Comparison of ENCODE assay signal across 8 cellular contexts in genomic region chr20:16729565-16730460, GRCh38. TPM values are rescaled to one million over a fixed set of nuclear protein-coding genes. Genes with fewer than 3 reads are reported as not detected.
DNase-seq lines count a peak whose midpoint lies in the region; ATAC-seq and TF ChIP-seq lines count a peak whose summit lies in the region.

TSS of gene SNRPB2 (plus strand) at chr20:16730026. CDS start at chr20:16731703, 1,677 bp downstream.

- 2 to 3% methylated on average over 55 to 57 of the region's 57 CpGs for WGBS in testis, 2 donors

- ATAC-seq in HG02588 (IDR thresholded peaks at IDR 0.05; ENCODE audit: unreplicated experiment): peak; percentile 98
- peak; percentile 98 for ATAC-seq in SK-N-SH treated with all-trans-retinoic acid at 6 μM for 48 hours
- peak; percentile 95 to 96 for ATAC-seq in activated naive CD4-positive, alpha-beta T cell treated with anti-CD3 and anti-CD28 coated beads, Interleukin-2, amount 50 U/mL, for 72 hours
- peak; percentile 99 for ATAC-seq in omental fat pad (ENCODE audit: low FRiP score)

- peak within 1 kb of the TSS; percentile 85 to 87 for H3K27ac ChIP-seq in testis

- H3K27me3 ChIP-seq in testis: no peaks in the 10 kb centered on the region

- intact Hi-C loops in testis (cut with DNase I; ENCODE audit: low total_unique reads): no loop called here

- H3K36me3 ChIP-seq in testis (ENCODE audit: low read depth, missing control alignments): no peaks in the 10 kb centered on the region

- peaks cover 7 to 8% of the 10 kb centered on the region in 2 donors for H3K9me3 Mint-ChIP-seq in activated naive CD4-positive, alpha-beta T cell treated with anti-CD3 and anti-CD28 coated beads, Interleukin-2, amount 50 U/mL, for 72 hours

- DNase-seq in NCI-H1092 (lab: John Stamatoyannopoulos, UW) (peak; percentile 94), glomerular visceral epithelial cell (ENCODE audit: extremely low spot score) (peak; percentile 94), omental fat pad (ENCODE audit: low spot score) (peak; percentile 68), testis (peak; percentile 99)
- peak; percentile 79 to 91 for DNase-seq in activated naive CD4-positive, alpha-beta T cell treated with anti-CD3 and anti-CD28 coated beads, Interleukin-2, amount 50 U/mL, for 72 hours (ENCODE audit: low spot score in 2 of 2)

- TF ChIP-seq POLR2A in testis (IDR thresholded peaks at IDR 0.05): no peak

- no peak for TF ChIP-seq CTCF in omental fat pad (IDR thresholded peaks at IDR 0.05)
- TF ChIP-seq CTCF in testis (IDR thresholded peaks at IDR 0.05): no peak

- no peaks in the 10 kb centered on the region for H3K9me3 ChIP-seq in testis

- H3K36me3 Mint-ChIP-seq in activated naive CD4-positive, alpha-beta T cell treated with anti-CD3 and anti-CD28 coated beads, Interleukin-2, amount 50 U/mL, for 72 hours: peaks cover 36 to 38% of the 10 kb centered on the region in 2 donors

- H3K27ac Mint-ChIP-seq in activated naive CD4-positive, alpha-beta T cell treated with anti-CD3 and anti-CD28 coated beads, Interleukin-2, amount 50 U/mL, for 72 hours: peak within 1 kb of the TSS; percentile 98 to 100

- H3K4me1 ChIP-seq in testis: peaks cover 12% of the 10 kb centered on the region

- H3K4me3 ChIP-seq in GM08714 (ENCODE audit: low read length): peak within 1 kb of the TSS; percentile 99
- peak within 1 kb of the TSS; percentile 89 to 98 for H3K4me3 ChIP-seq in testis

TF ChIP-seq in SK-N-SH treated with all-trans-retinoic acid at 6 μM for 48 hours, 23 proteins besides CTCF, POLR2A, EP300 and RAD21:
- no peak for TF ChIP-seq ISL1 (CRISPR knock-in tag; IDR thresholded peaks at IDR 0.05)
- 0 out of 2 replicates have a peak, but pooled peaks have one; percentile 34 for TF ChIP-seq ZNF70 (CRISPR knock-in tag; IDR thresholded peaks at IDR 0.05)
- 0 out of 2 replicates have a peak, but pooled peaks have one; percentile 14 for TF ChIP-seq TCF4 (CRISPR knock-in tag; IDR thresholded peaks at IDR 0.05; ENCODE audit: borderline replicate concordance)
- TF ChIP-seq OSR1 (CRISPR knock-in tag; IDR thresholded peaks at IDR 0.05): peak; percentile 81; the same call in 1 of the 2 replicates

RNA-seq across cellular contexts. Expression of gene SNRPB2, which starts in this region (rescaled TPM):
- 100 to 1,000 TPM in 1 of 2 donors, 10 to 100 TPM in 1; 88.2 to 104 TPM for total RNA-seq in activated naive CD4-positive, alpha-beta T cell treated with anti-CD3 and anti-CD28 coated beads, Interleukin-2, amount 50 U/mL, for 72 hours
- total RNA-seq in omental fat pad (10 to 100 TPM; 23.0 to 38.1 (median 30.3) TPM), testis (10 to 100 TPM; 32.8 to 35.3 TPM)
- polyA plus RNA-seq in testis (ENCODE audit: insufficient read depth, low read depth, low replicate concordance): 47.9 TPM

Comparison
In these comparisons a context has a peak if more than half of its experiments do, and no peak if none do; other contexts are left out.
1. Peak in every context shown above with its lines: DNase-seq, ATAC-seq, H3K4me3 ChIP-seq and H3K27ac ChIP-seq.